In genomic region chr15:56241374-56242085, GRCh38 we compare ENCODE assay signal across 9 cellular contexts. TPM values are rescaled to one million over a fixed set of nuclear protein-coding genes. Genes with fewer than 3 reads are reported as not detected.
A peak's percentile ranks its signal among the peaks of the same experiment; 100 is the strongest.
DNase-seq lines count a peak whose midpoint lies in the region; ATAC-seq and FAIRE-seq lines count a peak whose summit lies in the region.
"Had no signal": no experiment of that assay in that cellular context is flagged by ENCODE, and none has a peak within 500 bp of the region (broad histone marks: within the 10 kb centered on the region; RNA-seq: fewer than 3 reads in every experiment).

No MANE protein-coding gene starts in this region.

- peaks cover 3% of the 10 kb centered on the region for H3K9me3 Mint-ChIP-seq in activated T-helper 2 cell treated with anti-CD3 and anti-CD28 coated beads, Interferon-gamma antibody, Interleukin-2, Interleukin-4, amounts not matched to agents 10 μg/mL and 5 μg/mL and 100 μg/mL, durations not matched to agents 14 hours and 24 hours and 36 hours

- H3K27me3 Mint-ChIP-seq in activated T-helper 2 cell treated with anti-CD3 and anti-CD28 coated beads, Interferon-gamma antibody, Interleukin-2, Interleukin-4, amounts not matched to agents 10 μg/mL and 5 μg/mL and 100 μg/mL, durations not matched to agents 14 hours and 24 hours and 36 hours (ENCODE audit: low read depth): no peaks in the 10 kb centered on the region

- DNase-seq in GM19239 (ENCODE audit: insufficient read length, low spot score) (no peak), inferior parietal cortex (ENCODE audit: extremely low spot score) (peak; percentile 19), cortex of kidney (lab: John Stamatoyannopoulos, UW) (no peak), SK-N-DZ (ENCODE audit: low spot score) (no peak)
- no peak for DNase-seq in activated T-helper 2 cell treated with anti-CD3 and anti-CD28 coated beads, Interferon-gamma antibody, Interleukin-2, Interleukin-4, amounts not matched to agents 10 μg/mL and 5 μg/mL and 100 μg/mL, durations not matched to agents 14 hours and 24 hours and 36 hours (ENCODE audit: low spot score)
- DNase-seq: NCI-H1930 had no signal

- ATAC-seq in GM18867 (IDR thresholded peaks at IDR 0.05; ENCODE audit: unreplicated experiment): no peak
- no peak for ATAC-seq in GM19328 (IDR thresholded peaks at IDR 0.05; ENCODE audit: unreplicated experiment)

- H3K36me3 Mint-ChIP-seq in activated T-helper 2 cell treated with anti-CD3 and anti-CD28 coated beads, Interferon-gamma antibody, Interleukin-2, Interleukin-4, amounts not matched to agents 10 μg/mL and 5 μg/mL and 100 μg/mL, durations not matched to agents 14 hours and 24 hours and 36 hours (ENCODE audit: low read depth): peaks cover 31% of the 10 kb centered on the region

- peak; percentile 25 for FAIRE-seq in A204.1 (lab: Jason Lieb, UNC)
- peak; percentile 33 for FAIRE-seq in GM19239 (lab: Jason Lieb, UNC)

- intact Hi-C loops in activated T-helper 2 cell treated with anti-CD3 and anti-CD28 coated beads, Interferon-gamma antibody, Interleukin-2, Interleukin-4, amounts not matched to agents 10 μg/mL and 5 μg/mL and 100 μg/mL, durations not matched to agents 14 hours and 24 hours and 36 hours (cut with micrococcal nuclease): loop anchor here (2.0 to 10.0 kb wide), 7 partner anchors 35 to 837 kb away; partner anchors contain the start of genes CCPG1, NEDD4 and PIERCE2

- peak overlapping the region; percentile 92 for H3K4me3 Mint-ChIP-seq in activated T-helper 2 cell treated with anti-CD3 and anti-CD28 coated beads, Interferon-gamma antibody, Interleukin-2, Interleukin-4, amounts not matched to agents 10 μg/mL and 5 μg/mL and 100 μg/mL, durations not matched to agents 14 hours and 24 hours and 36 hours (ENCODE audit: low read depth)

- peak overlapping the region; percentile 68 for H3K27ac Mint-ChIP-seq in activated T-helper 2 cell treated with anti-CD3 and anti-CD28 coated beads, Interferon-gamma antibody, Interleukin-2, Interleukin-4, amounts not matched to agents 10 μg/mL and 5 μg/mL and 100 μg/mL, durations not matched to agents 14 hours and 24 hours and 36 hours

- H3K4me1 Mint-ChIP-seq in activated T-helper 2 cell treated with anti-CD3 and anti-CD28 coated beads, Interferon-gamma antibody, Interleukin-2, Interleukin-4, amounts not matched to agents 10 μg/mL and 5 μg/mL and 100 μg/mL, durations not matched to agents 14 hours and 24 hours and 36 hours (ENCODE audit: low read depth): peaks cover 41% of the 10 kb centered on the region

RNA-seq across cellular contexts. Expression of gene RFX7, which starts 2.1 kb away (rescaled TPM):
- 36.6 and 37.7 TPM in 2 replicates for total RNA-seq in activated T-helper 2 cell treated with anti-CD3 and anti-CD28 coated beads, Interferon-gamma antibody, Interleukin-2, Interleukin-4, amounts not matched to agents 10 μg/mL and 5 μg/mL and 100 μg/mL, durations not matched to agents 14 hours and 24 hours and 36 hours
- polyA plus RNA-seq in SK-N-DZ (2014; cell fraction: cytosol; rRNA removed): 8.2 and 8.7 TPM in 2 replicates
- polyA plus RNA-seq in SK-N-DZ (2014; cell fraction: nucleus; rRNA removed): 11.5 and 15.4 TPM in 2 replicates
